Comparison of ENCODE assay signal across 9 cellular contexts in the genomic region with DNA sequence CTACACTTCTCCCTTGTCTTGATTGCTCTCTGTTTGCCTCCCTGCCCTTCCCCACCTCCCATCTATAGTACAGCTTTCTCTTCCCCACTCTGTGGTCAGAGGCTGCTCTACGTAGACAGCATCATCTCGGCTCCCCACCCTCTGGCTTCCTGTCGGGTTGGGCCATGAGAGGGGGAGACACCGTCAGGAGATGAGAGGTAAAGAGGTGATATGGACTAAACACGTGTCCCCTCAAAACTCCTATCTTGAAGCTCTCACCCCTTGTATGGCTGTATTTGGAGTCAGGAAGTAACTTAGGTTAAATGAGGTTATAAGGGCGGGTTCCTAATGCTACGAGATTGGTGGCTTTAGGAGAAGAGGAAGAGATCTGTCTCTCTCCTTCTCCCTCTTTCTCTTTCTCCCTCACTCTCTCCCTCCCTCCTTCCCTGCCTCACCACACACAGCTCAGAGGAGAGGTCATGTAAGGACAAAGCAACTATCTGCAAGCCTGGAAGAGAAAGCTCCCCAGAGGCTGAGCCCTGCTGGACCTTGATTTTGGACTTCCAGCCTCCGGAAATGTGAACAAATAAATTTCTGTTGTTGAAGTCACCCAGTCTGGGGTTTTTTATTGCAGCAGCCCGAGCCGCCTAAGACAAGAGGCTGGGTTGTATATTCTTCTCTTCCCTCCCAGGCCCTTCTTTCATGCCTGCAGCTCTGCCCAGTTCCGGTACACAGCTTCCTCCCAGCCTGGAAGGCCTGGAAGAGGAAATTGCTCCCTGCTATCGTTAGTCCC.
A peak's percentile ranks its signal among the peaks of the same experiment; 100 is the strongest.
DNase-seq lines count a peak whose midpoint lies in the region; ATAC-seq and TF ChIP-seq lines count a peak whose summit lies in the region.
"Had no signal": no experiment of that assay in that cellular context is flagged by ENCODE, and none has a peak within 500 bp of the region (broad histone marks: within the 10 kb centered on the region; RNA-seq: fewer than 3 reads in every experiment).

No MANE protein-coding gene starts in this region.

- H3K4me3 Mint-ChIP-seq in WTC11, result no peak overlapping the region

- H3K4me3 ChIP-seq in stomach, result no peak overlapping the region

- H3K27me3 Mint-ChIP-seq in WTC11 (ENCODE audit: low read depth), result no peaks in the 10 kb centered on the region

- no peaks in the 10 kb centered on the region for H3K36me3 Mint-ChIP-seq in WTC11

- H3K4me1 ChIP-seq in stomach, result no peaks in the 10 kb centered on the region

- TF ChIP-seq POLR2A in erythroblast (IDR thresholded peaks at IDR 0.05; ENCODE audit: low read length) (no peak), stomach (IDR thresholded peaks at IDR 0.05) (no peak)

- H3K27me3 ChIP-seq in stomach, result no peaks in the 10 kb centered on the region

- no peaks in the 10 kb centered on the region for H3K36me3 ChIP-seq in stomach

- no peaks in the 10 kb centered on the region for H3K9me3 ChIP-seq in stomach

- TF ChIP-seq CTCF in WTC11 (IDR thresholded peaks at IDR 0.05) (no peak), stomach (IDR thresholded peaks at IDR 0.05) (no peak)

- intact Hi-C loops in left colon (cut with DNase I, micrococcal nuclease), result loop anchor here in 1 of 2 donors (10.0 kb wide), 1 partner anchor 954 kb away; no protein-coding TSS in a partner anchor
- intact Hi-C loops in stomach (cut with DNase I; ENCODE audit: low total_unique reads), result loop anchor here (5.0 kb wide), 1 partner anchor 952 kb away; no protein-coding TSS in a partner anchor

- 37 to 50% (median 46%) methylated on average over 12 of the region's 12 CpGs for WGBS in stomach, 5 donors

- TF ChIP-seq EP300 in stomach (IDR thresholded peaks at IDR 0.05), result no peak

- DNase-seq in GDM1 (lab: John Stamatoyannopoulos, UW), result peak; percentile 10
- DNase-seq in WTC11 (ENCODE audit: low spot score), result no peak
- no peak for DNase-seq in left colon
- DNase-seq in cerebellar cortex (ENCODE audit: low spot score), result no peak
- DNase-seq in erythroblast (lab: John Stamatoyannopoulos, UW), result no peak
- DNase-seq in stomach, result no peak
- DNase-seq: SHP77 treated with DMSO at 0.1 percent for 48 hours had no signal

- POLR2A ChIA-PET in WTC11 (lab: Charles Lee), result no interaction called here

- ATAC-seq in HG02798 (IDR thresholded peaks at IDR 0.05; ENCODE audit: poor library complexity, unreplicated experiment) (peak; percentile 46), WTC11 (peak; percentile 31; the same call in 1 of the 2 replicates), left colon (peak; percentile 37), HG02973 (IDR thresholded peaks at IDR 0.05; ENCODE audit: unreplicated experiment) (no peak)

- H3K27ac Mint-ChIP-seq in WTC11, result no peak overlapping the region

- CTCF ChIA-PET in WTC11 (lab: Charles Lee), result interaction anchor here (0.7 to 2.0 kb wide), 5 partner anchors 153 to 877 kb away, joined by 3 to 8 read pairs (median 3); partner anchors contain the start of gene DLGAP1

- H3K9me3 Mint-ChIP-seq in WTC11, result no peaks in the 10 kb centered on the region

- peaks cover 4% of the 10 kb centered on the region for H3K4me1 Mint-ChIP-seq in WTC11

- no peak overlapping the region for H3K27ac ChIP-seq in stomach

TF ChIP-seq in WTC11, 78 proteins besides CTCF, POLR2A, EP300 and RAD21:
- no peak for TF ChIP-seq TP53 (CRISPR knock-in tag; IDR thresholded peaks at IDR 0.05)
- TF ChIP-seq ZNF317 (CRISPR knock-in tag; IDR thresholded peaks at IDR 0.05; ENCODE audit: borderline replicate concordance, low read depth), result no peak
- TF ChIP-seq NR2C2 (CRISPR knock-in tag; IDR thresholded peaks at IDR 0.05), result no peak
- TF ChIP-seq E2F4 (CRISPR knock-in tag; IDR thresholded peaks at IDR 0.05; ENCODE audit: borderline replicate concordance, low read depth), result no peak
